In the genomic region with DNA sequence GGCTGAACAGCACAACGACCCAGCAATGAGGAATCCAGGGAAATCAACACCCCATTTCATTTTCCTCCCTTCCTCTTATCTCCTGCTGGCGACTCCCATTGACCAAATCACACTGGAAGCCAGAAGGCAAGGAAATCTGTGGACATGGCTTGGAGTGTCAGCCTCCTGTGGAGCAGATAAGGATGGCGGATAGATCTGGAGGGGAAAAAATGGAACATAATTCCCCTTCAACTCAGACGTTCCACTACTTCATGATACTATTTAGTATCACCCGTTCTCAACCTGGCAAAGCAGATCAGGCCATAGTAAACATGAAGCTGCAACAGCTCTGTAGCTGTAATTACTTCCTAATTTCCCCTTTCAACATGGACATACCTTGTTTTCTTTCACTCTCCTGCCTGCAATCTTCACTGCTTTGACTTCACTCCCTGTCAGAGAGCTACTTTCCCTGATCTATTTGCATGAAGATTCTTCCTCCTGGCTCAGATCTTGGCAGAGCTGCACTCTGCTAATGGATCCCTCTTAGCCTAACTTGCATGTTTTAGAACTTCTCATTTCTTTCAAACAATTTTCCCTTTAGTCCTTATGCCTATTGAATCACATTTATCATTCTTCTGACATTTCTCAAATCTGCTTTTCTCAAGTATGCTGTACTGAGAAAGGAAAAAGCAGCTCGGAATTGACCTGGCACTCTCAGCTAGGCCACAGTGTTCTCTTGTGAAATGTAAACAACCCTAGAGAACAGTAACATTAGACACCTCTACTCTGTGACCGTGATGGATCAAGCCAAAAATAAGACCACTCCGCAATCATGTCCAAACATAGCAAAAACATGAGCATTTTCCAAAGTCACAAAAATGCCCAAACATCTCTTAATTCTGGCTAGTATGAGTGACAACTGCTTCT, we compare ENCODE assay signal across 21 cellular contexts.
A peak's percentile ranks its signal among the peaks of the same experiment; 100 is the strongest.
DNase-seq lines count a peak whose midpoint lies in the region; ATAC-seq, FAIRE-seq and TF ChIP-seq lines count a peak whose summit lies in the region.
"Had no signal": no experiment of that assay in that cellular context is flagged by ENCODE, and none has a peak within 500 bp of the region (broad histone marks: within the 10 kb centered on the region; RNA-seq: fewer than 3 reads in every experiment).

No MANE protein-coding gene starts in this region.

- H3K23ac ChIP-seq in H1 (ENCODE audit: insufficient read length), result no peak overlapping the region
- H3K23ac ChIP-seq in mesenchymal stem cell (ENCODE audit: low read length in 2 of 2), result no peak overlapping the region

- no peak overlapping the region for H3K56ac ChIP-seq in H1 (replicated peaks; ENCODE audit: insufficient read length, low read depth, low read length)

- intact Hi-C loops in PC-3 (cut with micrococcal nuclease), result no loop called here

- ATAC-seq in GM23338, result no peak; the same call in 2 of the 3 replicates
- no peak for ATAC-seq in activated naive CD4-positive, alpha-beta T cell treated with anti-CD3 and anti-CD28 coated beads, Interleukin-2, amount 50 U/mL, for 72 hours
- ATAC-seq in PC-3, result no peak
- ATAC-seq in GM21619 (IDR thresholded peaks at IDR 0.05; ENCODE audit: unreplicated experiment), result no peak
- ATAC-seq: activated CD8-positive, alpha-beta T cell treated with anti-CD3 and anti-CD28 coated beads for 36 hours; left colon; Panc1; stimulated activated naive CD8-positive, alpha-beta T cell treated with anti-CD3 and anti-CD28 coated beads, Interleukin-15, Interleukin-2, amounts not matched to agents 100 U/mL and 50 U/mL, for 24 hours; WTC11 had no signal

- H3K4me2 ChIP-seq in GM23338 (no peak overlapping the region), H1 (ENCODE audit: insufficient read depth in 1 of 2, low read depth in 2 of 2, low read length in 2 of 2) (no peak overlapping the region), mesenchymal stem cell (ENCODE audit: low read length, poor library complexity, severe bottlenecking) (no peak overlapping the region), PC-3 (ENCODE audit: low read length) (no peak overlapping the region)

- no peak overlapping the region for H3K27ac ChIP-seq in GM23338 (ENCODE audit: low read depth)
- no peak overlapping the region for H3K27ac ChIP-seq in H1 (ENCODE audit: low read depth, low read length)
- H3K27ac ChIP-seq in mesenchymal stem cell (ENCODE audit: low read length, poor library complexity, severe bottlenecking), result no peak overlapping the region
- H3K27ac ChIP-seq in skeletal muscle tissue (ENCODE audit: low read depth, low read length), result no peak overlapping the region
- no peak overlapping the region for H3K27ac ChIP-seq in PC-3 (ENCODE audit: low read length)
- H3K27ac ChIP-seq: C4-2B had no signal

- no peaks in the 10 kb centered on the region for H3K9me3 ChIP-seq in H1 (ENCODE audit: insufficient read depth in 2 of 2, low read depth in 1 of 2, low read length in 1 of 2)
- H3K9me3 ChIP-seq in mesenchymal stem cell (ENCODE audit: control insufficient read depth, low read length), result no peaks in the 10 kb centered on the region
- H3K9me3 ChIP-seq in skeletal muscle tissue (ENCODE audit: control insufficient read depth in 3 of 3, low read length in 3 of 3), result no peaks in the 10 kb centered on the region
- H3K9me3 ChIP-seq in PC-3 (ENCODE audit: low read length), result no peaks in the 10 kb centered on the region

- H2AFZ ChIP-seq in GM23338 (peak overlapping the region; percentile 19), H1 (ENCODE audit: low read length) (peak overlapping the region; percentile 75), mesenchymal stem cell (ENCODE audit: low read depth, low read length) (no peak overlapping the region), PC-3 (ENCODE audit: low read length) (no peak overlapping the region)

- H4K8ac ChIP-seq in H1 (ENCODE audit: extremely low read depth, insufficient read depth, low read length) (no peak overlapping the region), mesenchymal stem cell (ENCODE audit: low read length) (peak overlapping the region; percentile 81)

- H3K4ac ChIP-seq in H1 (replicated peaks; ENCODE audit: insufficient read length, low read depth, low read length) (no peak overlapping the region), mesenchymal stem cell (ENCODE audit: low read depth in 1 of 2, low read length in 2 of 2) (no peak overlapping the region)

- no peaks in the 10 kb centered on the region for H3K79me1 ChIP-seq in H1 (ENCODE audit: low read depth, low read length)
- H3K79me1 ChIP-seq in mesenchymal stem cell (replicated peaks; ENCODE audit: low read length, poor library complexity, severe bottlenecking), result no peaks in the 10 kb centered on the region

- no peak overlapping the region for H2BK20ac ChIP-seq in H1 (ENCODE audit: low read length)

- H3K9me2 ChIP-seq in GM23338 (ENCODE audit: insufficient read depth) (no peaks in the 10 kb centered on the region), PC-3 (replicated peaks; ENCODE audit: low read length) (no peaks in the 10 kb centered on the region)

- H2BK5ac ChIP-seq in H1 (ENCODE audit: low read depth, low read length), result no peak overlapping the region
- no peak overlapping the region for H2BK5ac ChIP-seq in mesenchymal stem cell (ENCODE audit: low read depth, low read length, poor library complexity, severe bottlenecking)

- DNase-seq in GM23338 (ENCODE audit: low spot score) (no peak), H1 (ENCODE audit: low read depth in 1 of 2, low spot score in 2 of 2) (no peak), mesenchymal stem cell (peak; percentile 32), PC-3 (no peak), HT-29 (ENCODE audit: low spot score) (no peak)
- no peak for DNase-seq in activated naive CD4-positive, alpha-beta T cell treated with anti-CD3 and anti-CD28 coated beads, Interleukin-2, amount 50 U/mL, for 72 hours (ENCODE audit: low spot score in 2 of 2)
- DNase-seq: ACHN; activated CD8-positive, alpha-beta T cell treated with anti-CD3 and anti-CD28 coated beads for 36 hours; activated naive CD4-positive, alpha-beta T cell treated with anti-CD3 and anti-CD28 coated beads, Interleukin-2, amount 50 U/mL, for 16 hours; activated T-cell treated with anti-CD3 and anti-CD28 coated beads, Interleukin-2, amount 50 U/mL, for 1 hour; left colon; NCI-H1417; occipital lobe; stimulated activated CD4-positive, alpha-beta T cell treated with anti-CD3 and anti-CD28 coated beads, Interleukin-1b, Interleukin-23, amount 100 ng/mL, for 48 hours; stimulated activated naive CD8-positive, alpha-beta T cell treated with anti-CD3 and anti-CD28 coated beads, Interleukin-15, Interleukin-2, amounts not matched to agents 100 U/mL and 50 U/mL, for 24 hours had no signal

- CTCF ChIA-PET in H1 (lab: Charles Lee; ENCODE audit: partially characterized antibody) (interaction anchor here (0.6 kb wide), 1 partner anchor 299 kb away, joined by 3 read pairs; no protein-coding TSS in a partner anchor), PC-3 (lab: Charles Lee) (no interaction called here)

- no peaks in the 10 kb centered on the region for H3K27me3 Mint-ChIP-seq in GM23338 (ENCODE audit: insufficient read depth, low read depth, poor library complexity)
- H3K27me3 Mint-ChIP-seq: activated CD8-positive, alpha-beta T cell treated with anti-CD3 and anti-CD28 coated beads for 36 hours had no signal

- no peak overlapping the region for H2BK120ac ChIP-seq in H1 (replicated peaks; ENCODE audit: low read depth, low read length)
- peak overlapping the region; percentile 73 for H2BK120ac ChIP-seq in mesenchymal stem cell (ENCODE audit: low read depth, low read length)

- H3K36me3 Mint-ChIP-seq in GM23338 (ENCODE audit: low read depth), result no peaks in the 10 kb centered on the region
- no peaks in the 10 kb centered on the region for H3K36me3 Mint-ChIP-seq in activated naive CD4-positive, alpha-beta T cell treated with anti-CD3 and anti-CD28 coated beads, Interleukin-2, amount 50 U/mL, for 72 hours
- H3K36me3 Mint-ChIP-seq: WTC11 had no signal

- H3K9ac ChIP-seq in H1 (replicated peaks in 1 of 4; ENCODE audit: extremely low read depth in 1 of 4, low read depth in 3 of 4, low read length in 3 of 4), result no peak overlapping the region
- no peak overlapping the region for H3K9ac ChIP-seq in mesenchymal stem cell (ENCODE audit: low read length)
- no peak overlapping the region for H3K9ac ChIP-seq in skeletal muscle tissue (ENCODE audit: low read depth in 1 of 3, low read length in 3 of 3)
- no peak overlapping the region for H3K9ac ChIP-seq in PC-3 (ENCODE audit: low read length)

- H3K9me3 Mint-ChIP-seq in GM23338, result no peaks in the 10 kb centered on the region
- H3K9me3 Mint-ChIP-seq in activated naive CD4-positive, alpha-beta T cell treated with anti-CD3 and anti-CD28 coated beads, Interleukin-2, amount 50 U/mL, for 72 hours, result peaks cover 0 to 5% of the 10 kb centered on the region in 2 donors

- H3K23me2 ChIP-seq in H1 (ENCODE audit: low read depth, low read length), result no peaks in the 10 kb centered on the region

- H2BK15ac ChIP-seq in H1 (ENCODE audit: low read length) (no peak overlapping the region), mesenchymal stem cell (ENCODE audit: low read depth, poor library complexity, severe bottlenecking) (no peak overlapping the region)

- H3K36me3 ChIP-seq in GM23338 (ENCODE audit: insufficient read depth), result no peaks in the 10 kb centered on the region
- H3K36me3 ChIP-seq in H1 (ENCODE audit: control insufficient read depth in 2 of 4, insufficient read depth in 4 of 4, low read length in 3 of 4), result no peaks in the 10 kb centered on the region
- H3K36me3 ChIP-seq in mesenchymal stem cell (ENCODE audit: control insufficient read depth in 1 of 2, insufficient read depth in 2 of 2, low read depth in 1 of 2, low read length in 2 of 2), result no peaks in the 10 kb centered on the region
- H3K36me3 ChIP-seq in skeletal muscle tissue (ENCODE audit: control insufficient read depth in 3 of 3, insufficient read depth in 3 of 3, low read length in 3 of 3), result no peaks in the 10 kb centered on the region
- H3K36me3 ChIP-seq in PC-3 (ENCODE audit: low read depth, low read length), result no peaks in the 10 kb centered on the region

- H3K4me1 ChIP-seq in GM23338 (ENCODE audit: insufficient read depth) (no peaks in the 10 kb centered on the region), H1 (replicated peaks in 1 of 4; ENCODE audit: control insufficient read depth in 3 of 4, insufficient read depth in 4 of 4, low read length in 3 of 4) (no peaks in the 10 kb centered on the region), mesenchymal stem cell (ENCODE audit: control insufficient read depth, insufficient read depth, low read depth, low read length) (no peaks in the 10 kb centered on the region), skeletal muscle tissue (ENCODE audit: control insufficient read depth in 3 of 3, insufficient read depth in 3 of 3, low read length in 3 of 3) (peaks cover 0 to 4% (median 0%) of the 10 kb centered on the region in 3 donors), PC-3 (ENCODE audit: insufficient read depth, low read length) (no peaks in the 10 kb centered on the region)

- H4K20me1 ChIP-seq in GM23338 (replicated peaks; ENCODE audit: insufficient read depth), result no peaks in the 10 kb centered on the region
- no peaks in the 10 kb centered on the region for H4K20me1 ChIP-seq in H1 (replicated peaks in 1 of 2; ENCODE audit: control insufficient read depth in 1 of 2, insufficient read depth in 2 of 2, low read length in 2 of 2)
- no peaks in the 10 kb centered on the region for H4K20me1 ChIP-seq in PC-3 (ENCODE audit: low read length)

- TF ChIP-seq EP300 in H1 (IDR thresholded peaks at IDR 0.05; ENCODE audit: borderline replicate concordance in 1 of 2, low read depth in 2 of 2, low read length in 2 of 2), result no peak

- no TSS peak for BruUV-seq in PC-3 (replicated peaks; lab: Mats Ljungman, UMichigan)

- POLR2A ChIA-PET in H1 (lab: Charles Lee; ENCODE audit: partially characterized antibody), result no interaction called here
- POLR2A ChIA-PET in PC-3 (lab: Charles Lee; ENCODE audit: unreplicated experiment), result no interaction called here

- no peak for TF ChIP-seq RAD21 in H1 (IDR thresholded peaks at IDR 0.05 in 1 of 2, conservative IDR thresholded peaks at IDR 0.05 in 1 of 2; ENCODE audit: low read depth in 2 of 2, low read length in 2 of 2)

- no peak overlapping the region for H4K91ac ChIP-seq in H1 (replicated peaks; ENCODE audit: insufficient read length, low read length)
- peak overlapping the region; percentile 72 for H4K91ac ChIP-seq in mesenchymal stem cell (ENCODE audit: low read length)

- H3K14ac ChIP-seq in H1 (ENCODE audit: insufficient read length) (no peak overlapping the region), mesenchymal stem cell (ENCODE audit: low read length in 2 of 2) (no peak overlapping the region)

- H2AK5ac ChIP-seq in H1 (ENCODE audit: low read depth, low read length) (no peak overlapping the region), mesenchymal stem cell (ENCODE audit: low read length, severe bottlenecking) (no peak overlapping the region)

- H3K18ac ChIP-seq in H1 (ENCODE audit: extremely low read depth, low read length), result no peak overlapping the region
- peak overlapping the region; percentile 1 to 77 for H3K18ac ChIP-seq in mesenchymal stem cell (ENCODE audit: low read depth in 1 of 2, low read length in 2 of 2)

- H3F3A ChIP-seq in GM23338 (replicated peaks; ENCODE audit: low read depth) (no peaks in the 10 kb centered on the region), PC-3 (ENCODE audit: low read length, unreplicated experiment) (no peaks in the 10 kb centered on the region)

- WGBS in H1 (ENCODE audit: extremely low coverage in 1 of 2, insufficient coverage in 1 of 2, insufficient read length in 1 of 2, insufficient replicate concordance in 2 of 2, low coverage in 1 of 2, low lambda C conversion rate in 2 of 2, missing lambda C conversion rate in 1 of 2), 2 experiments, result 80% methylated on average over 8 of the region's 8 CpGs; no CpG with 5 or more reads in 1 of the 2 experiments
- 24% methylated on average over 7 of the region's 8 CpGs for WGBS in mesenchymal stem cell

- H3K4me3 Mint-ChIP-seq in GM23338, result no peak overlapping the region
- H3K4me3 Mint-ChIP-seq: activated CD8-positive, alpha-beta T cell treated with anti-CD3 and anti-CD28 coated beads for 36 hours; WTC11 had no signal

- H3K4me1 Mint-ChIP-seq in GM23338, result peaks cover 4% of the 10 kb centered on the region; the same call in 2 of the 3 replicates
- H3K4me1 Mint-ChIP-seq: WTC11 had no signal

- H2BK12ac ChIP-seq in H1 (ENCODE audit: low read depth, low read length) (no peak overlapping the region), mesenchymal stem cell (ENCODE audit: low read length in 2 of 2) (peak overlapping the region in 1 of 2 experiments; percentile 5)

- H3K79me2 ChIP-seq in GM23338 (replicated peaks; ENCODE audit: insufficient read depth), result no peaks in the 10 kb centered on the region
- H3K79me2 ChIP-seq in H1 (ENCODE audit: control insufficient read depth in 1 of 2, insufficient read depth in 2 of 2, low read length in 2 of 2), result no peaks in the 10 kb centered on the region
- H3K79me2 ChIP-seq in PC-3 (ENCODE audit: low read length), result no peaks in the 10 kb centered on the region

- H3K27me3 ChIP-seq in GM23338 (ENCODE audit: insufficient read depth), result no peaks in the 10 kb centered on the region
- no peaks in the 10 kb centered on the region for H3K27me3 ChIP-seq in H1 (replicated peaks in 1 of 4; ENCODE audit: control insufficient read depth in 3 of 4, extremely low read depth in 1 of 4, insufficient read depth in 3 of 4, low read length in 3 of 4)
- no peaks in the 10 kb centered on the region for H3K27me3 ChIP-seq in mesenchymal stem cell (ENCODE audit: control insufficient read depth in 1 of 2, insufficient read depth in 1 of 2, low read length in 2 of 2)
- no peaks in the 10 kb centered on the region for H3K27me3 ChIP-seq in skeletal muscle tissue (ENCODE audit: control insufficient read depth in 3 of 3, insufficient read depth in 3 of 3, low read length in 3 of 3)
- H3K27me3 ChIP-seq in PC-3 (ENCODE audit: low read length), result peaks cover 24% of the 10 kb centered on the region

- no peak for TF ChIP-seq POLR2A in H1 (IDR thresholded peaks at IDR 0.05; ENCODE audit: control extremely low read depth in 1 of 2, low read depth in 2 of 2, low read length in 2 of 2)

- no peak for TF ChIP-seq CTCF in GM23338 (conservative IDR thresholded peaks at IDR 0.05; ENCODE audit: low read depth in 2 of 2)
- no peak for TF ChIP-seq CTCF in H1 (IDR thresholded peaks at IDR 0.05; ENCODE audit: control extremely low read depth in 1 of 3, insufficient read depth in 1 of 3, low read depth in 1 of 3, low read length in 3 of 3)
- no peak for TF ChIP-seq CTCF in PC-3 (conservative IDR thresholded peaks at IDR 0.05; ENCODE audit: low read depth, low read length)

- no peak overlapping the region for H3K27ac Mint-ChIP-seq in GM23338
- no peak overlapping the region for H3K27ac Mint-ChIP-seq in activated naive CD4-positive, alpha-beta T cell treated with anti-CD3 and anti-CD28 coated beads, Interleukin-2, amount 50 U/mL, for 72 hours
- H3K27ac Mint-ChIP-seq: activated CD8-positive, alpha-beta T cell treated with anti-CD3 and anti-CD28 coated beads for 36 hours; WTC11 had no signal

- FAIRE-seq in H1 (lab: Jason Lieb, UNC), result no peak
- FAIRE-seq: H54 had no signal

- H4K5ac ChIP-seq in H1 (ENCODE audit: insufficient read length, low read depth, low read length), result no peak overlapping the region

- H3K4me3 ChIP-seq in GM23338 (no peak overlapping the region), H1 (ENCODE audit: extremely low read depth in 1 of 4, insufficient read depth in 2 of 4, low read depth in 3 of 4, low read length in 4 of 4) (no peak overlapping the region), mesenchymal stem cell (ENCODE audit: insufficient read depth in 1 of 2, low read depth in 1 of 2, low read length in 2 of 2) (no peak overlapping the region), skeletal muscle tissue (ENCODE audit: low read length in 3 of 3) (peak overlapping the region in 2 of 3 donors; percentile 17 to 26), PC-3 (ENCODE audit: low read length) (no peak overlapping the region)

Comparison
In these comparisons a context has a peak if more than half of its experiments do, and no peak if none do; other contexts are left out.
1. H2AFZ ChIP-seq: peak in GM23338 (single experiment) and H1 (single experiment); none in mesenchymal stem cell (single experiment) and PC-3 (single experiment).
2. H3K4me3 ChIP-seq: peak in skeletal muscle tissue (2 of 3); none in GM23338 (single experiment), H1 (0 of 4), mesenchymal stem cell (0 of 2) and PC-3 (single experiment).